ENCODE assay signal across 8 cellular contexts in the genomic region with DNA sequence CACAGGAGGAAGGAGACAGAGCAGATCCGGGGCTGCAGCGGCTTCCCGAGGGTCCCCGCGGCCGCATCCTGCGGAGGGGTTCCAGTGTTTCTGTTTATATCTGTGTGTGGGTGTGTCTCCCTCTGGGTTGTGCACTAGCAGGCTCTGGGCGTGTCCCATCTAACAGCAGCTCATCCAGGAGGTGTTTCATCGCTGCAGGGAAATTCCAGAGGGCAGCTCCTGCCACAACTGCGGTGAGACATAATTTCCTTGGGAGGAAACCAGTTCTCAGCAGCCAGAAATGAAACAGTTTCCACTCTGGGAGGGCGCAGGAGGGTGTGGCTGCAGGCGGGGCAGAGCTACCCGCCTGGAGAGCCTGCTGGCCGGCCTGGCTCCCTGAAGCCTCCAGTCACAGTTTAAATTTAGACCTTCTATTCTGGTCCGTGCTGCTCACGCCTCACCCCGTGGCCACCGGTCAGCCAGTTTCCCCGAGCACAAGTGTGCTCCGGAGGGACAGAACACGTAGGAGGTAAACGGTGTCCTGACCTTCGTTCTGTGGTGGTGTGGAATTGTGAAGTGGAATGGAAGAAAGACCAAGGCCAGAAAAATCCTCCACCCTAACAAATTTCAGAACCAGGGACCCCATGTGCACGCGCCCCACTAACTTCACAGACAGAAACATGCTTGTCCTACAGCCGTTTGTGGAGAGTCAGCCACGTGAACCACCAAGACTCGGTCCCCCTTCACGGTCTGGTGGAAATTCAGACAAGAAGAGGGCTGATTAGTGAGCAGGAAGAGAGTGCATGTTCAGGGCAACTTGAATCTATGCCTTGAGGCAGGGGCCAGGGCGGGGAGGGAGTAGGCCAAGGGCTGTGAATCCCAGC.
DNase-seq lines count a peak whose midpoint lies in the region; ATAC-seq and TF ChIP-seq lines count a peak whose summit lies in the region.

No MANE protein-coding gene starts in this region.

- ATAC-seq in HG02943 (IDR thresholded peaks at IDR 0.05; ENCODE audit: low read depth, unreplicated experiment), result peak; percentile 52

- DNase-seq in GM10266 (ENCODE audit: extremely low spot score), result peak; percentile 67
- peak; percentile 37 for DNase-seq in RPMI8226
- DNase-seq in activated gamma-delta T cell treated with anti-CD3 and anti-CD28 coated beads, Interleukin-2, amount 50 U/mL, for 16 hours (ENCODE audit: low read depth), result peak; percentile 19
- peak; percentile 92 for DNase-seq in foreskin melanocyte
- DNase-seq in retina, result peak; percentile 82
- DNase-seq in NCI-H1417 treated with DMSO at 0.1 percent for 48 hours (lab: John Stamatoyannopoulos, UW), result no peak
- no peak for DNase-seq in NCI-H1105 (lab: John Stamatoyannopoulos, UW)

- TF ChIP-seq CTCF in GM10266 (IDR thresholded peaks at IDR 0.05; ENCODE audit: control insufficient read depth, insufficient read depth, low read depth, missing control alignments), result no peak

Comparison
In these comparisons a context has a peak if more than half of its experiments do, and no peak if none do; other contexts are left out.
1. DNase-seq: peak in GM10266 (single experiment), RPMI8226 (single experiment), activated gamma-delta T cell treated with anti-CD3 and anti-CD28 coated beads, Interleukin-2, amount 50 U/mL, for 16 hours (single experiment), foreskin melanocyte (single experiment) and retina (single experiment); none in NCI-H1417 treated with DMSO at 0.1 percent for 48 hours (single experiment) and NCI-H1105 (single experiment).